In genomic region chr6:13859871-13860555, GRCh38 we compare ENCODE assay signal across 12 cellular contexts. TPM values are rescaled to one million over a fixed set of nuclear protein-coding genes. Genes with fewer than 3 reads are reported as not detected.
A peak's percentile ranks its signal among the peaks of the same experiment; 100 is the strongest.
DNase-seq lines count a peak whose midpoint lies in the region; ATAC-seq, FAIRE-seq and TF ChIP-seq lines count a peak whose summit lies in the region.
"Had no signal": no experiment of that assay in that cellular context is flagged by ENCODE, and none has a peak within 500 bp of the region (broad histone marks: within the 10 kb centered on the region; RNA-seq: fewer than 3 reads in every experiment).

No MANE protein-coding gene starts in this region.

- no peak for TF ChIP-seq POLR2A in H1 (IDR thresholded peaks at IDR 0.05; ENCODE audit: control extremely low read depth in 1 of 2, low read depth in 2 of 2, low read length in 2 of 2)
- TF ChIP-seq POLR2A in HepG2 (IDR thresholded peaks at IDR 0.05; ENCODE audit: insufficient read depth in 1 of 2, low read depth in 2 of 2, low read length in 2 of 2): no peak
- no peak for TF ChIP-seq POLR2A in testis (IDR thresholded peaks at IDR 0.05)

- no peak overlapping the region for H2BK5ac ChIP-seq in H1 (ENCODE audit: low read depth, low read length)

- H3K27me3 ChIP-seq in H1 (replicated peaks in 1 of 4; ENCODE audit: control insufficient read depth in 3 of 4, extremely low read depth in 1 of 4, insufficient read depth in 3 of 4, low read length in 3 of 4) (no peaks in the 10 kb centered on the region), HepG2 (ENCODE audit: control insufficient read depth in 1 of 2, insufficient read depth in 2 of 2, low read length in 2 of 2) (no peaks in the 10 kb centered on the region), testis (no peaks in the 10 kb centered on the region)

- H4K8ac ChIP-seq in H1 (ENCODE audit: extremely low read depth, insufficient read depth, low read length): no peak overlapping the region

- no peak overlapping the region for H2BK120ac ChIP-seq in H1 (replicated peaks; ENCODE audit: low read depth, low read length)

- no peak overlapping the region for H2BK12ac ChIP-seq in H1 (ENCODE audit: low read depth, low read length)

- H3K36me3 ChIP-seq in H1 (ENCODE audit: control insufficient read depth in 2 of 4, insufficient read depth in 4 of 4, low read length in 3 of 4): no peaks in the 10 kb centered on the region
- H3K36me3 ChIP-seq in HepG2 (replicated peaks in 1 of 2; ENCODE audit: control insufficient read depth in 1 of 2, insufficient read depth in 2 of 2, low read length in 2 of 2): no peaks in the 10 kb centered on the region
- H3K36me3 ChIP-seq in testis (ENCODE audit: low read depth, missing control alignments): no peaks in the 10 kb centered on the region

- BruUV-seq in HepG2 (replicated peaks; lab: Mats Ljungman, UMichigan): no TSS peak

- peaks cover 6% of the 10 kb centered on the region for H3K36me3 Mint-ChIP-seq in activated CD4-positive, alpha-beta T cell treated with anti-CD3 and anti-CD28 coated beads, Interleukin-2, amount 10 ng/mL, durations not matched to agents 7 days and 5 days (ENCODE audit: low read depth)

- FAIRE-seq in H1 (lab: Jason Lieb, UNC) (no peak), HepG2 (lab: Jason Lieb, UNC) (no peak)
- FAIRE-seq: small intestine had no signal

- no peak overlapping the region for H3K4me3 Mint-ChIP-seq in activated CD4-positive, alpha-beta T cell treated with anti-CD3 and anti-CD28 coated beads, Interleukin-2, amount 10 ng/mL, durations not matched to agents 7 days and 5 days

- no peaks in the 10 kb centered on the region for H3K23me2 ChIP-seq in H1 (ENCODE audit: low read depth, low read length)

- in situ Hi-C loops in HepG2 (cut with HindIII; ENCODE audit: extremely low pct_ligation_motif_present, low pct_unique_long_range_greater_than_20kb): no loop called here

- H3K27ac ChIP-seq in H1 (ENCODE audit: low read depth, low read length) (no peak overlapping the region), HepG2 (ENCODE audit: extremely low read length, insufficient read depth, low read length) (no peak overlapping the region), testis (peak overlapping the region; percentile 70 to 73)
- H3K27ac ChIP-seq: KMS-11 had no signal

- H3K18ac ChIP-seq in H1 (ENCODE audit: extremely low read depth, low read length): no peak overlapping the region

- no peak overlapping the region for H4K91ac ChIP-seq in H1 (replicated peaks; ENCODE audit: insufficient read length, low read length)

- H3K9ac ChIP-seq in H1 (replicated peaks in 1 of 4; ENCODE audit: extremely low read depth in 1 of 4, low read depth in 3 of 4, low read length in 3 of 4) (no peak overlapping the region), HepG2 (ENCODE audit: insufficient read depth, low read depth, low read length) (no peak overlapping the region)
- H3K9ac ChIP-seq: KMS-11 had no signal

- TF ChIP-seq EP300 in H1 (IDR thresholded peaks at IDR 0.05; ENCODE audit: borderline replicate concordance in 1 of 2, low read depth in 2 of 2, low read length in 2 of 2) (no peak), HepG2 (IDR thresholded peaks at IDR 0.05; ENCODE audit: low read depth in 2 of 2, low read length in 2 of 2) (no peak), HepG2 (CRISPR knock-in tag; IDR thresholded peaks at IDR 0.05; ENCODE audit: borderline replicate concordance) (no peak)

- no peak for TF ChIP-seq RAD21 in H1 (IDR thresholded peaks at IDR 0.05 in 1 of 2, conservative IDR thresholded peaks at IDR 0.05 in 1 of 2; ENCODE audit: low read depth in 2 of 2, low read length in 2 of 2)
- no peak for TF ChIP-seq RAD21 in HepG2 (CRISPR knock-in tag; IDR thresholded peaks at IDR 0.05)

- no peak overlapping the region for H2AFZ ChIP-seq in H1 (ENCODE audit: low read length)
- H2AFZ ChIP-seq in HepG2 (ENCODE audit: low read length): no peak overlapping the region

- H3K4ac ChIP-seq in H1 (replicated peaks; ENCODE audit: insufficient read length, low read depth, low read length): no peak overlapping the region

- no peak overlapping the region for H2AK5ac ChIP-seq in H1 (ENCODE audit: low read depth, low read length)

- H3K23ac ChIP-seq in H1 (ENCODE audit: insufficient read length): no peak overlapping the region

- WGBS in H1 (ENCODE audit: extremely low coverage in 1 of 2, insufficient coverage in 1 of 2, insufficient read length in 1 of 2, insufficient replicate concordance in 2 of 2, low coverage in 1 of 2, low lambda C conversion rate in 2 of 2, missing lambda C conversion rate in 1 of 2), 2 experiments: 81% methylated on average over 30 of the region's 66 CpGs; no CpG with 5 or more reads in 1 of the 2 experiments
- WGBS in HepG2 (ENCODE audit: low lambda C conversion rate): 78% methylated on average over 54 of the region's 66 CpGs
- 4 to 16% methylated on average over 7 to 65 of the region's 66 CpGs for WGBS in testis, 2 donors

- H3K4me2 ChIP-seq in H1 (ENCODE audit: insufficient read depth in 1 of 2, low read depth in 2 of 2, low read length in 2 of 2) (peak overlapping the region in 1 of 2 experiments; percentile 50; a peak in 3 of 4 replicates), HepG2 (ENCODE audit: low read depth, low read length) (no peak overlapping the region)
- H3K4me2 ChIP-seq: KMS-11 had no signal

- H4K20me1 ChIP-seq in H1 (replicated peaks in 1 of 2; ENCODE audit: control insufficient read depth in 1 of 2, insufficient read depth in 2 of 2, low read length in 2 of 2) (no peaks in the 10 kb centered on the region), HepG2 (ENCODE audit: insufficient read depth, low read length) (no peaks in the 10 kb centered on the region)

- CTCF ChIA-PET in activated CD4-positive, alpha-beta T cell treated with anti-CD3 and anti-CD28 coated beads, Interleukin-2, amount 10 ng/mL, durations not matched to agents 7 days and 5 days (lab: Charles Lee): no interaction called here
- CTCF ChIA-PET in H1 (lab: Charles Lee; ENCODE audit: partially characterized antibody): interaction anchor here (0.6 to 3.8 kb wide), 3 partner anchors 9 to 32 kb away, joined by 3 to 23 read pairs (median 3); no protein-coding TSS in a partner anchor
- CTCF ChIA-PET in HepG2 (lab: Yijun Ruan, JAX; ENCODE audit: low intra/inter-chr PET ratio, low total read pairs): no interaction called here

- POLR2A ChIA-PET in activated CD4-positive, alpha-beta T cell treated with anti-CD3 and anti-CD28 coated beads, Interleukin-2, amount 10 ng/mL, durations not matched to agents 7 days and 5 days (lab: Charles Lee): no interaction called here
- POLR2A ChIA-PET in H1 (lab: Charles Lee; ENCODE audit: partially characterized antibody): interaction anchor here (1.0 to 4.2 kb wide), 4 partner anchors 11 to 46 kb away, joined by 3 to 30 read pairs (median 8); partner anchors contain the start of gene MCUR1
- POLR2A ChIA-PET in HepG2 (lab: Yijun Ruan, JAX): no interaction called here

- DNase-seq in activated CD4-positive, alpha-beta T cell treated with anti-CD3 and anti-CD28 coated beads for 48 hours: peak; percentile 6
- DNase-seq in activated CD4-positive, alpha-beta T cell treated with anti-CD3 and anti-CD28 coated beads, Interleukin-2, amount 10 ng/mL, durations not matched to agents 7 days and 5 days: no peak
- DNase-seq in H1 (ENCODE audit: low read depth in 1 of 2, low spot score in 2 of 2) (no peak), HepG2 (ENCODE audit: low spot score) (no peak), testis (peak; percentile 35), NCI-H1105 (lab: John Stamatoyannopoulos, UW) (no peak), GF-D8 (lab: John Stamatoyannopoulos, UW) (no peak)
- DNase-seq: aorta; NK-92 treated with Interleukin-12 subunit alpha and Interleukin-12 subunit beta, amount 100 ng/mL, for 24 hours; small intestine had no signal

- H3K79me2 ChIP-seq in H1 (ENCODE audit: control insufficient read depth in 1 of 2, insufficient read depth in 2 of 2, low read length in 2 of 2) (no peaks in the 10 kb centered on the region), HepG2 (ENCODE audit: insufficient read depth, low read length) (no peaks in the 10 kb centered on the region)

- no peak overlapping the region for H3K56ac ChIP-seq in H1 (replicated peaks; ENCODE audit: insufficient read length, low read depth, low read length)

- H3K14ac ChIP-seq in H1 (ENCODE audit: insufficient read length): no peak overlapping the region

- H3K4me3 ChIP-seq in H1 (ENCODE audit: extremely low read depth in 1 of 4, insufficient read depth in 2 of 4, low read depth in 3 of 4, low read length in 4 of 4): peak overlapping the region in 2 of 4 experiments; percentile 36 to 44; a peak in 3 of 8 replicates
- no peak overlapping the region for H3K4me3 ChIP-seq in HepG2 (replicated peaks in 1 of 3; ENCODE audit: insufficient read depth in 1 of 3, low read depth in 2 of 3, low read length in 3 of 3)
- H3K4me3 ChIP-seq in testis: peak overlapping the region; percentile 46 to 70

- H3K9me3 Mint-ChIP-seq in activated CD4-positive, alpha-beta T cell treated with anti-CD3 and anti-CD28 coated beads, Interleukin-2, amount 10 ng/mL, durations not matched to agents 7 days and 5 days: peaks cover 5% of the 10 kb centered on the region

- TF ChIP-seq CTCF in H1 (IDR thresholded peaks at IDR 0.05; ENCODE audit: control extremely low read depth in 1 of 3, insufficient read depth in 1 of 3, low read depth in 1 of 3, low read length in 3 of 3) (no peak), HepG2 (CRISPR knock-in tag; IDR thresholded peaks at IDR 0.05) (no peak), testis (IDR thresholded peaks at IDR 0.05) (no peak)

- H4K5ac ChIP-seq in H1 (ENCODE audit: insufficient read length, low read depth, low read length): no peak overlapping the region

- H3K27ac Mint-ChIP-seq in activated CD4-positive, alpha-beta T cell treated with anti-CD3 and anti-CD28 coated beads, Interleukin-2, amount 10 ng/mL, durations not matched to agents 7 days and 5 days: no peak overlapping the region

- H3K9me3 ChIP-seq in H1 (ENCODE audit: insufficient read depth in 2 of 2, low read depth in 1 of 2, low read length in 1 of 2) (peaks cover 0 to 6% of the 10 kb centered on the region in 2 experiments; a peak in 1 of 4 replicates), HepG2 (ENCODE audit: low read length) (no peaks in the 10 kb centered on the region), testis (no peaks in the 10 kb centered on the region)

- H2BK20ac ChIP-seq in H1 (ENCODE audit: low read length): no peak overlapping the region

- H3K27me3 Mint-ChIP-seq in activated CD4-positive, alpha-beta T cell treated with anti-CD3 and anti-CD28 coated beads, Interleukin-2, amount 10 ng/mL, durations not matched to agents 7 days and 5 days: peaks cover 41% of the 10 kb centered on the region

- H3K4me1 ChIP-seq in H1 (replicated peaks in 1 of 4; ENCODE audit: control insufficient read depth in 3 of 4, insufficient read depth in 4 of 4, low read length in 3 of 4) (no peaks in the 10 kb centered on the region), HepG2 (ENCODE audit: insufficient read depth, low read length) (peaks cover 13% of the 10 kb centered on the region), testis (no peaks in the 10 kb centered on the region)

- peaks cover 11% of the 10 kb centered on the region for H3K4me1 Mint-ChIP-seq in activated CD4-positive, alpha-beta T cell treated with anti-CD3 and anti-CD28 coated beads, Interleukin-2, amount 10 ng/mL, durations not matched to agents 7 days and 5 days

- no peak overlapping the region for H2BK15ac ChIP-seq in H1 (ENCODE audit: low read length)

- no peak for ATAC-seq in HepG2
- ATAC-seq in GM21576 (IDR thresholded peaks at IDR 0.05; ENCODE audit: unreplicated experiment): no peak

- intact Hi-C loops in HepG2 (cut with micrococcal nuclease; ENCODE audit: unreplicated experiment) (no loop called here), testis (cut with DNase I; ENCODE audit: low total_unique reads) (no loop called here)

- H3K79me1 ChIP-seq in H1 (ENCODE audit: low read depth, low read length): no peaks in the 10 kb centered on the region

RNA-seq across cellular contexts. Expression of gene MCUR1, which starts 45.7 kb away (rescaled TPM):
- total RNA-seq in activated CD4-positive, alpha-beta T cell treated with anti-CD3 and anti-CD28 coated beads, Interleukin-2, amount 10 ng/mL, durations not matched to agents 7 days and 5 days: 10 to 100 TPM; 23.5 to 32.7 TPM
- total RNA-seq in H1 (2021; fragmentation: NEBNext Ultra II Directional; extraction: Animal tissue kit (Norgen Biotek cat#: 25700)): 35.9 and 37.3 TPM in 2 replicates
- polyA plus RNA-seq in H1 (2011; rRNA removed): 7.0 and 9.6 TPM in 2 replicates
- 9.3 TPM for polyA plus RNA-seq in H1 (2011; cell fraction: cytosol; rRNA removed)
- 4.9 TPM for polyA plus RNA-seq in H1 (2011; cell fraction: nucleus; rRNA removed)
- polyA plus RNA-seq in H1 (2012, experiment 1 of 2): 10.6 to 14.7 TPM (median 12.8 TPM) in 4 replicates
- polyA plus RNA-seq in H1 (2012, experiment 2 of 2): 4.2 TPM
- polyA plus RNA-seq in H1 (2013, experiment 1 of 2): 15.5 TPM
- 15.6 TPM for polyA plus RNA-seq in H1 (2013, experiment 2 of 2)
- polyA minus RNA-seq in H1 (2011; rRNA and poly(A)+ RNA removed): 7.7 and 8.1 TPM in 2 replicates
- 5.7 TPM for polyA minus RNA-seq in H1 (2011; cell fraction: cytosol; rRNA and poly(A)+ RNA removed)
- 9.3 TPM for polyA minus RNA-seq in H1 (2011; cell fraction: nucleus; rRNA and poly(A)+ RNA removed)
- total RNA-seq in HepG2 (2016; rRNA removed; fragmentation: Illumina TruSeq; extraction: Trizol): 27.6 and 29.6 TPM in 2 replicates
- 53.0 and 63.9 TPM in 2 replicates for total RNA-seq in HepG2 (2016; cell fraction: cytosol; rRNA removed; fragmentation: Illumina TruSeq; extraction: Trizol; ENCODE audit: low read depth)
- 21.6 and 28.6 TPM in 2 replicates for total RNA-seq in HepG2 (2016; cell fraction: insoluble cytoplasmic fraction; rRNA removed; fragmentation: Illumina TruSeq; extraction: Trizol)
- 57.1 and 61.7 TPM in 2 replicates for total RNA-seq in HepG2 (2016; cell fraction: membrane; rRNA removed; fragmentation: Illumina TruSeq; extraction: Trizol)
- total RNA-seq in HepG2 (2016; cell fraction: nucleus; rRNA removed; fragmentation: Illumina TruSeq; extraction: Trizol): 13.6 and 16.9 TPM in 2 replicates
- 6.5 and 8.0 TPM in 2 replicates for polyA plus RNA-seq in HepG2 (2011; rRNA removed)
- polyA plus RNA-seq in HepG2 (2011; cell fraction: cytosol; rRNA removed): 5.1 and 6.7 TPM in 2 replicates
- 2.7 and 2.9 TPM in 2 replicates for polyA plus RNA-seq in HepG2 (2011; cell fraction: nucleus; rRNA removed)
- polyA plus RNA-seq in HepG2 (2012): 9.7 and 12.4 TPM in 2 replicates
- 115 and 150 TPM in 2 replicates for polyA plus RNA-seq in HepG2 (2016; cell fraction: cytosol; fragmentation: Illumina TruSeq; extraction: Trizol; ENCODE audit: low read depth)
- 35.0 and 35.4 TPM in 2 replicates for polyA plus RNA-seq in HepG2 (2016; cell fraction: insoluble cytoplasmic fraction; fragmentation: Illumina TruSeq; extraction: Trizol; ENCODE audit: low read depth)
- 81.5 and 91.1 TPM in 2 replicates for polyA plus RNA-seq in HepG2 (2016; cell fraction: membrane; fragmentation: Illumina TruSeq; extraction: Trizol; ENCODE audit: low read depth)
- polyA plus RNA-seq in HepG2 (2016; cell fraction: nucleus; fragmentation: Illumina TruSeq; extraction: Trizol; ENCODE audit: insufficient read depth, low read depth): 29.5 and 30.1 TPM in 2 replicates
- 6.4 and 12.9 TPM in 2 replicates for polyA minus RNA-seq in HepG2 (2011; rRNA and poly(A)+ RNA removed; ENCODE audit: low replicate concordance)
- 5.0 and 5.7 TPM in 2 replicates for polyA minus RNA-seq in HepG2 (2011; cell fraction: cytosol; rRNA and poly(A)+ RNA removed)
- polyA minus RNA-seq in HepG2 (2011; cell fraction: nucleus; rRNA and poly(A)+ RNA removed): 10.2 and 13.0 TPM in 2 replicates
- total RNA-seq in testis: 10 to 100 TPM; 12.8 to 18.5 TPM
- polyA plus RNA-seq in testis (ENCODE audit: insufficient read depth, low read depth, low replicate concordance): 12.0 TPM

Comparison
In these comparisons a context has a peak if more than half of its experiments do, and no peak if none do; other contexts are left out.
1. DNase-seq: peak in activated CD4-positive, alpha-beta T cell treated with anti-CD3 and anti-CD28 coated beads for 48 hours (single experiment) and testis (single experiment); none in activated CD4-positive, alpha-beta T cell treated with anti-CD3 and anti-CD28 coated beads, Interleukin-2, amount 10 ng/mL, durations not matched to agents 7 days and 5 days (single experiment), H1 (0 of 2), HepG2 (single experiment), NCI-H1105 (single experiment) and GF-D8 (single experiment).
2. H3K27ac ChIP-seq: peak in testis (2 of 2); none in H1 (single experiment) and HepG2 (single experiment).
3. H3K4me3 ChIP-seq: peak in testis (2 of 2); none in HepG2 (0 of 3).